ENCODE assay signal across 2 cellular contexts in the genomic region with DNA sequence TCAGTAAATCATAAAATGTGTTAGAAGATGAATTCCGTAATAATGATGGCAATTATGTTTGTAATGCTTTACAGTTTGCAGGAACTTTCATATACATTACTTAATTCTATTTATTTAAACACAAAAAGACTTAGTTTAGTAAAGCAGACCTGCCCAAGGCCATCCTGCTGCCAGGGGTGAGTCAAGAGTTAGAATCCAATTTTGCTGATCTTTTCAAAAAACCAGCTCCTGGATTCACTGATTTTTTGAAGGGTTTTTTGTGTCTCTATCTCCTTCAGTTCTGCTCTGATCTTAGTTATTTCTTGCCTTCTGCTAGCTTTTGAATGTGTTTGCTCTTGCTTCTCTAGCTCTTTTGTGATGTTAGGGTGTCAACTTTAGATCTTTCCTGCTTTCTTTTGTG.
TF ChIP-seq lines count a peak whose summit lies in the region.

No MANE protein-coding gene starts in this region.

TF ChIP-seq in K562, 482 proteins besides CTCF, POLR2A, EP300 and RAD21:
- TF ChIP-seq C11orf30 (IDR thresholded peaks at IDR 0.05; ENCODE audit: low read depth) (0 out of 2 replicates have a peak, but pooled peaks have one; percentile 36), ZNF316 (IDR thresholded peaks at IDR 0.05) (peak; percentile 74)

TF ChIP-seq in HepG2, 621 proteins besides CTCF, POLR2A, EP300 and RAD21:
- TF ChIP-seq MAFK (conservative IDR thresholded peaks at IDR 0.05 in 1 of 2, IDR thresholded peaks at IDR 0.05 in 1 of 2; ENCODE audit: low read length in 2 of 2), result peak; percentile 24 to 36; a peak in 2 of 4 replicates
TF ChIP-seq in HepG2: peak in this region for 1; not testable (repeated sequence) for 620.
